ENCODE assay signal across 21 cellular contexts in genomic region chr5:82694886-82695285, GRCh38.
DNase-seq lines count a peak whose midpoint lies in the region; ATAC-seq, FAIRE-seq and TF ChIP-seq lines count a peak whose summit lies in the region.
"Had no signal": no experiment of that assay in that cellular context is flagged by ENCODE, and none has a peak within 500 bp of the region (broad histone marks: within the 10 kb centered on the region; RNA-seq: fewer than 3 reads in every experiment).

No MANE protein-coding gene starts in this region.

- no peaks in the 10 kb centered on the region for H3K36me3 ChIP-seq in bronchial epithelial cell (ENCODE audit: control insufficient read depth, insufficient read depth, low read length)

- H3K4me3 Mint-ChIP-seq in nephron, result no peak overlapping the region
- H3K4me3 Mint-ChIP-seq: CD4-positive, alpha-beta T cell had no signal

- peak; percentile 94 for FAIRE-seq in bronchial epithelial cell (lab: Jason Lieb, UNC)

- no peaks in the 10 kb centered on the region for H3K27me3 Mint-ChIP-seq in nephron (ENCODE audit: low read depth)
- H3K27me3 Mint-ChIP-seq: CD4-positive, alpha-beta T cell had no signal

- H3K9me3 Mint-ChIP-seq in nephron, result no peaks in the 10 kb centered on the region
- H3K9me3 Mint-ChIP-seq: CD4-positive, alpha-beta T cell had no signal

- no peak overlapping the region for H3K4me3 ChIP-seq in bronchial epithelial cell (ENCODE audit: low read depth, low read length)
- H3K4me3 ChIP-seq: GM23248 had no signal

- ATAC-seq in HG02973 (IDR thresholded peaks at IDR 0.05; ENCODE audit: unreplicated experiment), result no peak
- ATAC-seq: PC-3 had no signal

- H3K27me3 ChIP-seq in bronchial epithelial cell (ENCODE audit: control insufficient read depth, insufficient read depth, low read length), result no peaks in the 10 kb centered on the region

- TF ChIP-seq CTCF in bronchial epithelial cell (IDR thresholded peaks at IDR 0.05; ENCODE audit: insufficient read depth, low read length, severe bottlenecking) (no peak), nephron (IDR thresholded peaks at IDR 0.05; ENCODE audit: unreplicated experiment in 3 of 3) (no peak)

- H3K36me3 Mint-ChIP-seq in nephron (ENCODE audit: low read depth), result no peaks in the 10 kb centered on the region

- peak overlapping the region; percentile 55 to 84 (median 82) for H3K27ac Mint-ChIP-seq in nephron
- H3K27ac Mint-ChIP-seq: CD4-positive, alpha-beta T cell had no signal

- DNase-seq in NCI-H1694 treated with DMSO at 0.1 percent for 48 hours (lab: John Stamatoyannopoulos, UW), result peak; percentile 0
- DNase-seq in NCI-H1694 (lab: John Stamatoyannopoulos, UW), result no peak
- peak; percentile 39 for DNase-seq in HT-29 (ENCODE audit: low spot score)
- no peak for DNase-seq in bronchial epithelial cell (ENCODE audit: low read depth)
- no peak for DNase-seq in C1 segment of cervical spinal cord (lab: John Stamatoyannopoulos, UW)
- no peak for DNase-seq in cerebellum (ENCODE audit: low spot score)
- DNase-seq: 8988T; Caco-2; CD4-positive, alpha-beta T cell; DMS153; GF-D8; GM23248; KG1; NCI-H1417 treated with DMSO at 0.1 percent for 48 hours; NCI-H2029; NCI-H774; PC-3; RPMI8226; SIG-M5 had no signal

- peaks cover 41% of the 10 kb centered on the region for H3K4me1 Mint-ChIP-seq in nephron

Comparison
In these comparisons a context has a peak if more than half of its experiments do, and no peak if none do; other contexts are left out.
1. DNase-seq: peak in NCI-H1694 treated with DMSO at 0.1 percent for 48 hours (single experiment) and HT-29 (single experiment); none in NCI-H1694 (single experiment), bronchial epithelial cell (single experiment), C1 segment of cervical spinal cord (0 of 14) and cerebellum (single experiment).